25 cellular contexts compared by ENCODE assay signal in genomic region chr9:135929656-135930445, GRCh38.
"Had no signal": no experiment of that assay in that cellular context is flagged by ENCODE, and none has a peak within 500 bp of the region (broad histone marks: within the 10 kb centered on the region; RNA-seq: fewer than 3 reads in every experiment).

No MANE protein-coding gene starts in this region.

- H3K27ac ChIP-seq: epithelial cell of prostate, esophagus squamous epithelium, neutrophil, pancreas, prostate gland, sigmoid colon, tibial nerve, VCaP had no signal

- H3K4me3 ChIP-seq: esophagus squamous epithelium, mucosa of descending colon, pancreas, prostate gland, sigmoid colon, tibial nerve had no signal

- H3K9me3 ChIP-seq: esophagus squamous epithelium, mucosa of descending colon, neutrophil, pancreas, prostate gland, sigmoid colon, tibial nerve had no signal

- H3K36me3 ChIP-seq: prostate gland had no signal

- ATAC-seq: activated T-cell treated with anti-CD3 and anti-CD28 coated beads, Interleukin-2, amount 50 U/mL, for 72 hours; left cardiac atrium; left ventricle myocardium superior; mucosa of descending colon; natural killer cell treated with Interleukin-12 subunit alpha and Interleukin-12 subunit beta and Interleukin-15 and Interleukin-18, amount 100 ng/mL, for 72 hours; pancreas had no signal

- DNase-seq: activated CD4-positive, alpha-beta T cell treated with anti-CD3 and anti-CD28 coated beads for 4 hours; activated CD4-positive, alpha-beta T cell treated with anti-CD3 and anti-CD28 coated beads, Interleukin-2, amount 50 U/mL, for 4 hours; activated naive CD4-positive, alpha-beta T cell; activated T-cell treated with anti-CD3 and anti-CD28 coated beads for 4 hours; activated T-cell treated with anti-CD3 and anti-CD28 coated beads, Interleukin-2, amount 50 U/mL, for 72 hours; anterior cingulate cortex; dermis blood vessel endothelial cell; effector CD8-positive, alpha-beta T cell; esophagus squamous epithelium; foreskin melanocyte; glutamatergic neuron; left cardiac atrium; left ventricle myocardium superior; pancreas; sigmoid colon; stimulated activated CD4-positive, alpha-beta T cell treated with anti-CD3 and anti-CD28 coated beads, Interleukin-15, amount 100 ng/mL, for 24 hours; stimulated activated CD4-positive, alpha-beta T cell treated with anti-CD3 and anti-CD28 coated beads, Interleukin-2, amount 100 ng/mL, for 24 hours; stimulated activated naive CD4-positive, alpha-beta T cell treated with Interleukin-2 at 50 U/mL for 16 hours had no signal

- H3K27me3 ChIP-seq: esophagus squamous epithelium, neutrophil, pancreas, sigmoid colon, tibial nerve had no signal

- H3K4me1 ChIP-seq: pancreas, prostate gland had no signal
